ENCODE assay signal across 1 cellular context in the genomic region with DNA sequence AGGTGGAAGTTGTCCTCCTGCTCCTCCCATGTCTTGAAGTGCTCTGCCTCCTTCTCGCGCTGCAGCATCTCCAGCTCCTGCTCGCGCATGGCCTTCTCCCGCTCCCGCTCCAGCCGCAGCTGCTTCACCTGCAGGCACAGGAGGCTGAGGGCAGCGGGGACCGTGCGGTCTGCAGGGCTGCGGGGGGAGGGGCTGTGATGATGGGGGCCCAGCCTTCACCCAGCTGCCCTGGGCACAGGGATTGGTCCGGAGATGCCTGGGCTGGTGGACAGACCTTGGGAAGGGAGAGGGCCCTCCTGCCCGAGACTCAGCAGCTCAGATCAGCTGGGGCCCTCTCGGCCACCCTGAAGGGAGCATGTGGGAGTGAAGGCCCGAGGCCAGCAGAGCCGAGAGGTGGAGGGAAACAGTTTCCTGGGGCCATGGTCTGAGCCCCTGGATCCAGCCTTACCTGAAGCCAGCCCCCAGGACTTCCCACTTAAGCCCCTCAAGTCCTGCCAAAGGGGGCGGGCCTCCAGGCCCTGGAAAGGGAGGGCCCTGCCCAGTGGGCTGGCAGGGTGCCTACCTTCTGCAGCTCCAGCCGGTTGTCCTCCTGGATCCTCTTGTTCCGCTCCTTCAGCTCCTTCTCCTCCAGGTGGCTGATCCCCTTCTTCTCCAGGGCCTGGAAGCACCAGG.
TF ChIP-seq lines count a peak whose summit lies in the region.

No MANE protein-coding gene starts in this region.

TF ChIP-seq in HepG2, 621 proteins besides CTCF, POLR2A, EP300 and RAD21:
- TF ChIP-seq ZNF329 (CRISPR knock-in tag; IDR thresholded peaks at IDR 0.05; ENCODE audit: low read depth) (peak; percentile 95), AGO2 (optimal IDR thresholded peaks at IDR 0.05; ENCODE audit: low read depth, low read length) (peak; percentile 78)
- TF ChIP-seq, protein P1, sequence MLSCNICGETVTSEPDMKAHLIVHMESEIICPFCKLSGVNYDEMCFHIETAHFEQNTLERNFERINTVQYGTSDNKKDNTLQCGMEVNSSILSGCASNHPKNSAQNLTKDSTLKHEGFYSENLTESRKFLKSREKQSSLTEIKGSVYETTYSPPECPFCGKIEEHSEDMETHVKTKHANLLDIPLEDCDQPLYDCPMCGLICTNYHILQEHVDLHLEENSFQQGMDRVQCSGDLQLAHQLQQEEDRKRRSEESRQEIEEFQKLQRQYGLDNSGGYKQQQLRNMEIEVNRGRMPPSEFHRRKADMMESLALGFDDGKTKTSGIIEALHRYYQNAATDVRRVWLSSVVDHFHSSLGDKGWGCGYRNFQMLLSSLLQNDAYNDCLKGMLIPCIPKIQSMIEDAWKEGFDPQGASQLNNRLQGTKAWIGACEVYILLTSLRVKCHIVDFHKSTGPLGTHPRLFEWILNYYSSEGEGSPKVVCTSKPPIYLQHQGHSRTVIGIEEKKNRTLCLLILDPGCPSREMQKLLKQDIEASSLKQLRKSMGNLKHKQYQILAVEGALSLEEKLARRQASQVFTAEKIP (CRISPR knock-in tag; IDR thresholded peaks at IDR 0.05; ENCODE audit: borderline replicate concordance) = no peak
